8 cellular contexts compared by ENCODE assay signal in the genomic region with DNA sequence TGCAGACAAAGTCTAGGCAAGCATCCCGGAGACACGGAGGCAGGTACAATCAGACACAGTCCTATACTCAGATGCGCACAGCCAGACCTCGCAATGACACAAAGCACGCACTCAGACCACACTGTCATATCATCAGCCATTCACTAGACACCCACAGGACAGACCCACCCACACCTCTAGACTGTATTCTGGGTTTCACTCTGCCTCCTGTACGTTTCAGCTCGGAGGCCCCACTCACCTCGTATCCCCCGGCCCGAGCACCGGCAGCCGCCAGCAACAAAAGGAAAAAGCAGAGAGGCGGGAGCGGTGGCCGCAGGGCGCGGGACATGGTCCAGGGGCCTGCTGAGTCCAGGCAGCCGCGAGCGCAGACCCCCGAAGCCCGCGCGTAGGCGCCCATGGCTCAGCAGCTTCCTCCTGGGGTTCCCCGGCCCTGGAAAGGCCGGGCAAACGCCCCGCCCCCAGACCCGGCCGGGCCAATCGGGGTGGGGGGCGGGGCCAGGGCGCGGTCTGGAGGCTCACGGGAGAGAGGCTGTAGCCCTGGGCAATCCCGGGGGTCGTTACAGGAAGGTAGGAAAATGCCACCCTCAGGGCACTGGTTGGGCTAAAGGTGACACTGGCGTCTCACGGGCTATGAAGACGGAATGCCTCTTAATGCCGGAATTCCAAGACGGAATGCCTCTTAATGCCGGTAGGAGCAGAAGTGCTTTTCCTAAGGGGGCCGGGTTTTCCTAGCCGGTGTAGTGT. TPM values are rescaled to one million over a fixed set of nuclear protein-coding genes. Genes with fewer than 3 reads are reported as not detected.
DNase-seq lines count a peak whose midpoint lies in the region; ATAC-seq and TF ChIP-seq lines count a peak whose summit lies in the region.

A gene (minus strand): TSS at position 438 of the 744 bp plus-strand sequence. CDS start 41 bp downstream, at position 397.
A gene with protein sequence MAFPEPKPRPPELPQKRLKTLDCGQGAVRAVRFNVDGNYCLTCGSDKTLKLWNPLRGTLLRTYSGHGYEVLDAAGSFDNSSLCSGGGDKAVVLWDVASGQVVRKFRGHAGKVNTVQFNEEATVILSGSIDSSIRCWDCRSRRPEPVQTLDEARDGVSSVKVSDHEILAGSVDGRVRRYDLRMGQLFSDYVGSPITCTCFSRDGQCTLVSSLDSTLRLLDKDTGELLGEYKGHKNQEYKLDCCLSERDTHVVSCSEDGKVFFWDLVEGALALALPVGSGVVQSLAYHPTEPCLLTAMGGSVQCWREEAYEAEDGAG (plus strand): TSS at position 503 of the 744 bp plus-strand sequence. CDS start 2,984 bp downstream, outside the sequence.

- peaks cover 36% of the 10 kb centered on the region for H3K4me1 ChIP-seq in adipocyte (ENCODE audit: control insufficient read depth, insufficient read depth, low read length)
- H3K4me1 ChIP-seq in heart right ventricle: peaks cover 17 to 51% (median 41%) of the 10 kb centered on the region in 9 donors

- in situ Hi-C loops in Caki2 (cut with HindIII; ENCODE audit: low pct_unique_long_range_greater_than_20kb, low sequenced_read_pairs): no loop called here

- H3K9me3 ChIP-seq in adipocyte (ENCODE audit: control insufficient read depth, low read length) (no peaks in the 10 kb centered on the region), heart right ventricle (no peaks in the 10 kb centered on the region)

- peak within 1 kb of the TSS in 9 of 10 donors; percentile 68 to 91 (median 80) for H3K27ac ChIP-seq in heart right ventricle

- peak within 1 kb of the TSS; percentile 88 for H3K4me3 ChIP-seq in adipocyte (ENCODE audit: low read length)
- H3K4me3 ChIP-seq in heart right ventricle: peak within 1 kb of the TSS; percentile 65 to 99 (median 89)

- TF ChIP-seq CTCF in heart right ventricle (IDR thresholded peaks at IDR 0.05): peak in 1 of 9 donors; percentile 4
- no peak for TF ChIP-seq CTCF in type B pancreatic cell (conservative IDR thresholded peaks at IDR 0.05)

- H3K27me3 Mint-ChIP-seq in type B pancreatic cell: no peaks in the 10 kb centered on the region

- H3K4me3 Mint-ChIP-seq in type B pancreatic cell: peak within 1 kb of the TSS; percentile 99

- 1% methylated on average over 46 of the region's 46 CpGs for WGBS in heart right ventricle, 2 donors

- H3K36me3 Mint-ChIP-seq in type B pancreatic cell: peaks cover 3% of the 10 kb centered on the region

- H3K27ac Mint-ChIP-seq in type B pancreatic cell: peak within 1 kb of the TSS; percentile 79

- DNase-seq in Caki2 (ENCODE audit: low read depth) (peak; percentile 81), NCI-H1092 (lab: John Stamatoyannopoulos, UW) (peak; percentile 80), T-helper 1 cell (peak; percentile 68 to 81 (median 71)), adipocyte (ENCODE audit: low read depth) (peak; percentile 93), heart right ventricle (peak; percentile 76 to 78), posterior vena cava (ENCODE audit: low spot score) (peak; percentile 90), type B pancreatic cell (ENCODE audit: extremely low spot score, unreplicated experiment) (peak; percentile 81)

- ATAC-seq in GM21825 (IDR thresholded peaks at IDR 0.05; ENCODE audit: unreplicated experiment) (peak; percentile 48), heart right ventricle (peak; percentile 83 to 90 (median 88))

- H3K36me3 ChIP-seq in adipocyte (ENCODE audit: control insufficient read depth, insufficient read depth, low read length, severe bottlenecking) (peaks cover 27% of the 10 kb centered on the region), heart right ventricle (peaks cover 0 to 50% (median 18%) of the 10 kb centered on the region in 9 donors)

- peaks cover 13% of the 10 kb centered on the region for H3K4me1 Mint-ChIP-seq in type B pancreatic cell (ENCODE audit: unreplicated experiment)

- peak within 1 kb of the TSS; percentile 89 for H3K9ac ChIP-seq in adipocyte (ENCODE audit: low read length)

- H3K9me3 Mint-ChIP-seq in type B pancreatic cell: no peaks in the 10 kb centered on the region

- intact Hi-C loops in heart right ventricle (cut with DNase I): loop anchor here in 2 of 10 donors (5.0 kb wide), 1 partner anchor 104 kb away; no protein-coding TSS in a partner anchor
- intact Hi-C loops in posterior vena cava (cut with DNase I): no loop called here

- H3K27me3 ChIP-seq in adipocyte (replicated peaks; ENCODE audit: control insufficient read depth, insufficient read depth, low read length) (no peaks in the 10 kb centered on the region), heart right ventricle (no peaks in the 10 kb centered on the region)

RNA-seq across cellular contexts. Expression of the first gene that starts in this region (rescaled TPM):
- total RNA-seq in Caki2 (2014; rRNA removed; shearing (Covaris generic); ENCODE audit: low replicate concordance): 72.5 and 82.9 TPM in 2 replicates
- total RNA-seq in heart right ventricle (10 to 100 TPM; 14.2 to 89.9 (median 25.5) TPM), posterior vena cava (10 to 100 TPM; 57.2 to 95.8 TPM), type B pancreatic cell (ENCODE audit: low replicate concordance) (90.6 and 95.4 TPM in 2 replicates)
- 10 to 100 TPM; 17.7 to 40.1 TPM for polyA plus RNA-seq in heart right ventricle

RNA-seq across cellular contexts. Expression of the second gene that starts in this region (rescaled TPM):
- 20.6 and 22.6 TPM in 2 replicates for total RNA-seq in Caki2 (2014; rRNA removed; shearing (Covaris generic); ENCODE audit: low replicate concordance)
- 10 to 100 TPM in 1 of 10 donors, 1 to 10 TPM in 9; 5.5 to 10.7 (median 7.9) TPM for total RNA-seq in heart right ventricle
- 10 to 100 TPM; 14.5 to 19.7 TPM for polyA plus RNA-seq in heart right ventricle
- total RNA-seq in posterior vena cava: 1 to 10 TPM; 6.7 to 6.9 TPM
- 9.8 and 14.6 TPM in 2 replicates for total RNA-seq in type B pancreatic cell (ENCODE audit: low replicate concordance)

Comparison
In these comparisons a context has a peak if more than half of its experiments do, and no peak if none do; other contexts are left out.
1. Peak in every context shown above with its lines: DNase-seq, ATAC-seq, H3K4me3 ChIP-seq and H3K27ac ChIP-seq.